Comparison of ENCODE assay signal across 28 cellular contexts in genomic region chr10:97766996-97767924, GRCh38. TPM values are rescaled to one million over a fixed set of nuclear protein-coding genes. Genes with fewer than 3 reads are reported as not detected.
"Had no signal": no experiment of that assay in that cellular context is flagged by ENCODE, and none has a peak within 500 bp of the region (broad histone marks: within the 10 kb centered on the region; RNA-seq: fewer than 3 reads in every experiment).

No MANE protein-coding gene starts in this region.

- H3K4me3 Mint-ChIP-seq: dendritic cell treated with granulocyte-macrophage colony-stimulating factor and Interleukin-4, amounts not matched to agents 40 ng/mL and 50 ng/mL, for 4 days; effector memory CD8-positive, alpha-beta T cell; immature natural killer cell; natural killer cell treated with Interleukin-12 subunit alpha and Interleukin-12 subunit beta and Interleukin-15 and Interleukin-18, amount 100 ng/mL, for 72 hours; neural progenitor cell; stimulated activated memory B cell treated with anti-CD40 and anti-IgM and Interleukin-4, amounts not matched to agents 10 μg/mL and 1 μg/mL and 100 μg/mL, for 72 hours; stimulated activated naive CD8-positive, alpha-beta T cell treated with anti-CD3 and anti-CD28 coated beads, Interleukin-15, Interleukin-2, amounts not matched to agents 100 ng/mL and 50 ng/mL, for 24 hours had no signal

- H3K27me3 ChIP-seq: right lobe of liver had no signal

- H2AFZ ChIP-seq: neural progenitor cell, parathyroid adenoma had no signal

- H3K4me1 ChIP-seq: parathyroid adenoma, prostate gland, upper lobe of right lung had no signal

- H3K36me3 Mint-ChIP-seq: natural killer cell treated with Interleukin-12 subunit alpha and Interleukin-12 subunit beta and Interleukin-15 and Interleukin-18, amount 100 ng/mL, for 72 hours had no signal

- FAIRE-seq: keratinocyte had no signal

- H3K27ac ChIP-seq: epithelial cell of prostate, esophagus muscularis mucosa, gastroesophageal sphincter, left ventricle myocardium inferior, lower lobe of right lung, neural progenitor cell, parathyroid adenoma, prostate gland, right lobe of liver, spleen, tibial artery, upper lobe of right lung, vagina had no signal

- H3K36me3 ChIP-seq: left ventricle myocardium inferior, lower lobe of right lung, neural progenitor cell, prostate gland, upper lobe of right lung had no signal

- DNase-seq: effector memory CD8-positive, alpha-beta T cell; glutamatergic neuron; immature natural killer cell; left ventricle myocardium inferior; lower lobe of right lung; mesenchymal stem cell; midbrain; occipital lobe; right lobe of liver; spleen; stimulated activated CD4-positive, alpha-beta T cell treated with anti-CD3 and anti-CD28 coated beads, Interleukin-15, amount 100 ng/mL, for 24 hours; stimulated activated CD4-positive, alpha-beta T cell treated with anti-CD3 and anti-CD28 coated beads, Interleukin-1b, Interleukin-23, amount 100 ng/mL, for 48 hours; stimulated activated CD4-positive, alpha-beta T cell treated with anti-CD3 and anti-CD28 coated beads, Interleukin-4, amount 100 ng/mL, for 24 hours; tibial artery; upper lobe of right lung had no signal

- H3K4me2 ChIP-seq: neural progenitor cell had no signal

- H3K9me3 Mint-ChIP-seq: dendritic cell treated with granulocyte-macrophage colony-stimulating factor and Interleukin-4, amounts not matched to agents 40 ng/mL and 50 ng/mL, for 4 days; effector memory CD8-positive, alpha-beta T cell; immature natural killer cell; natural killer cell treated with Interleukin-12 subunit alpha and Interleukin-12 subunit beta and Interleukin-15 and Interleukin-18, amount 100 ng/mL, for 72 hours; neural progenitor cell; stimulated activated memory B cell treated with anti-CD40 and anti-IgM and Interleukin-4, amounts not matched to agents 10 μg/mL and 1 μg/mL and 100 μg/mL, for 72 hours; stimulated activated naive CD8-positive, alpha-beta T cell treated with anti-CD3 and anti-CD28 coated beads, Interleukin-15, Interleukin-2, amounts not matched to agents 100 ng/mL and 50 ng/mL, for 24 hours had no signal

- H3K4me3 ChIP-seq: esophagus muscularis mucosa, gastroesophageal sphincter, left ventricle myocardium inferior, lower lobe of right lung, neural progenitor cell, prostate gland, right lobe of liver, spleen, tibial artery, upper lobe of right lung, vagina had no signal

- H3K79me2 ChIP-seq: parathyroid adenoma had no signal

- H3K9ac ChIP-seq: neural progenitor cell, parathyroid adenoma had no signal

- H3K9me3 ChIP-seq: esophagus muscularis mucosa, gastroesophageal sphincter, left ventricle myocardium inferior, lower lobe of right lung, prostate gland, right lobe of liver, spleen, tibial artery, upper lobe of right lung, vagina had no signal

- H3K27ac Mint-ChIP-seq: dendritic cell treated with granulocyte-macrophage colony-stimulating factor and Interleukin-4, amounts not matched to agents 40 ng/mL and 50 ng/mL, for 4 days; immature natural killer cell; natural killer cell treated with Interleukin-12 subunit alpha and Interleukin-12 subunit beta and Interleukin-15 and Interleukin-18, amount 100 ng/mL, for 72 hours; neural progenitor cell; stimulated activated memory B cell treated with anti-CD40 and anti-IgM and Interleukin-4, amounts not matched to agents 10 μg/mL and 1 μg/mL and 100 μg/mL, for 72 hours; stimulated activated naive CD8-positive, alpha-beta T cell treated with anti-CD3 and anti-CD28 coated beads, Interleukin-15, Interleukin-2, amounts not matched to agents 100 ng/mL and 50 ng/mL, for 24 hours had no signal

RNA-seq across cellular contexts. Expression of gene SFRP5, which starts 4.5 kb away (rescaled TPM):
- total RNA-seq: fibroblast of villous mesenchyme; natural killer cell treated with Interleukin-12 subunit alpha and Interleukin-12 subunit beta and Interleukin-15 and Interleukin-18, amount 100 ng/mL, for 72 hours; spleen had no signal
- polyA plus RNA-seq: immature natural killer cell, keratinocyte had no signal
